In genomic region chr5:75389430-75389829, GRCh38 we compare ENCODE assay signal across 9 cellular contexts.
"Had no signal": no experiment of that assay in that cellular context is flagged by ENCODE, and none has a peak within 500 bp of the region (broad histone marks: within the 10 kb centered on the region; RNA-seq: fewer than 3 reads in every experiment).

No MANE protein-coding gene starts in this region.

- H3K27me3 Mint-ChIP-seq: type B pancreatic cell had no signal

- DNase-seq: activated CD4-positive, CD25-positive, alpha-beta regulatory T cell; colonic mucosa; foreskin melanocyte; head of caudate nucleus; left cardiac atrium; lower lobe of right lung; SIG-M5 had no signal

- H3K9me3 Mint-ChIP-seq: mesothelial cell of epicardium, type B pancreatic cell had no signal

- H3K4me3 Mint-ChIP-seq: mesothelial cell of epicardium, type B pancreatic cell had no signal

- H3K27ac Mint-ChIP-seq: mesothelial cell of epicardium, type B pancreatic cell had no signal

- ATAC-seq: left cardiac atrium, lower lobe of right lung had no signal
